In genomic region chr1:167501513-167502191, GRCh38 we compare ENCODE assay signal across 1 cellular context.
A peak's percentile ranks its signal among the peaks of the same experiment; 100 is the strongest.
TF ChIP-seq lines count a peak whose summit lies in the region.

No MANE protein-coding gene starts in this region.

TF ChIP-seq in K562, 482 proteins besides CTCF, POLR2A, EP300 and RAD21 (continued from another document):
- TF ChIP-seq THRB (CRISPR knock-in tag; conservative IDR thresholded peaks at IDR 0.05) (no peak), ETV1 (tag; conservative IDR thresholded peaks at IDR 0.05; ENCODE audit: low read depth) (0 out of 2 replicates have a peak, but pooled peaks have one; percentile 24), ETS1 (conservative IDR thresholded peaks at IDR 0.05; ENCODE audit: control insufficient read depth, low read depth, low read length) (no peak), ATF1 (CRISPR knock-in tag; IDR thresholded peaks at IDR 0.05) (no peak), ATF1 (tag; IDR thresholded peaks at IDR 0.05) (peak; percentile 49), SNAPC5 (CRISPR knock-in tag; IDR thresholded peaks at IDR 0.05) (no peak)
